In the genomic region with DNA sequence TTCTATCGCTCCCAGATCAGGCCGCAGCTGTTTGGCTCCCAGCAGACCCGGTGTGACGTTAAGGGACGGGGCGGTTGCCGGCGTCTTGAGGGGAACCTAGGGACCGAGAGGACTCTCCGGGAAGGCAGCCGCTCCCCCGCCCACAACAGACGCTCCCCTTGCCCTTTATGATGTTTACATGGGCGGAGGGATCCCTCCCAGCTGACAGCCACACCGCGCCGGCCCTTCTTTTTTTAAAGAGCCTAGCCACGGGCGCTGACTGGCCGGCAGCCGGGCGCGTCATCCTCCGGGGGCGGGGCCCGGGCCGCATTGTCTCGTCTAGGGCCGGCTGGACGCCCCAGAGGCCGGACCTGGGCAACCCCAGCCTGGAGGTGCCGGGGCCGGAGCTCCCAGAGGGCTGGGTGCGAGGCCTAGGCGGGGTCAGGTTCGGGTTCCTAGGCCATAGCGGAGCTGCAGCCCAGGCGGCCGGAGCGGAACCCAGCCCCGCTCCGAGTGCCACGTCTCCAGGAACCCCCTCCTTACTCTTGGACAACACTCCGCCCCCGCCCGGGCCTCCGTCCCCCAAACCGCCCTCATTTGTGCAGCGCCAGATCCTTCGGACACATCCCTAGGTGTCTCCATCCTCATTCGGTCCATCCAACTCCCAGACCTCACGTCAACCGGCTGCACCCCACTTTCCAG, we compare ENCODE assay signal across 9 cellular contexts. TPM values are rescaled to one million over a fixed set of nuclear protein-coding genes. Genes with fewer than 3 reads are reported as not detected.
A peak's percentile ranks its signal among the peaks of the same experiment; 100 is the strongest.
DNase-seq lines count a peak whose midpoint lies in the region; ATAC-seq and TF ChIP-seq lines count a peak whose summit lies in the region.
"Had no signal": no experiment of that assay in that cellular context is flagged by ENCODE, and none has a peak within 500 bp of the region (broad histone marks: within the 10 kb centered on the region; RNA-seq: fewer than 3 reads in every experiment).

Gene PCAT6, plus strand, starts transcription at position 340 of the 681 bp plus-strand sequence.

- ATAC-seq in GM19324 (IDR thresholded peaks at IDR 0.05; ENCODE audit: low FRiP score, unreplicated experiment) (peak; percentile 77), HG03460 (IDR thresholded peaks at IDR 0.05; ENCODE audit: unreplicated experiment) (peak; percentile 77)

- peak in 1 of 2 donors; percentile 55 for TF ChIP-seq RAD21 in liver (IDR thresholded peaks at IDR 0.05)

- H3K36me3 ChIP-seq in BJ (ENCODE audit: control insufficient read depth, insufficient read depth, low read length) (no peaks in the 10 kb centered on the region), liver (ENCODE audit: control insufficient read depth in 4 of 4, insufficient read depth in 3 of 4, low read depth in 1 of 4, low read length in 3 of 4) (no peaks in the 10 kb centered on the region)

- H3K27me3 ChIP-seq in BJ (ENCODE audit: control insufficient read depth, insufficient read depth, low read length) (no peaks in the 10 kb centered on the region), liver (ENCODE audit: control insufficient read depth in 4 of 4, insufficient read depth in 4 of 4, low read length in 3 of 4) (no peaks in the 10 kb centered on the region)

- WGBS in liver: under 1% methylated on average over 53 of the region's 53 CpGs

- TF ChIP-seq CTCF in BJ (IDR thresholded peaks at IDR 0.05; ENCODE audit: insufficient read depth, low read depth, low read length) (no peak), liver (IDR thresholded peaks at IDR 0.05; ENCODE audit: low read depth, low read length, missing input control) (no peak)

- H3K9ac ChIP-seq in liver (ENCODE audit: low read depth in 1 of 2, low read length in 2 of 2): peak within 1 kb of the TSS in 1 of 2 donors; percentile 72

- no peaks in the 10 kb centered on the region for H3K9me3 ChIP-seq in liver (ENCODE audit: control insufficient read depth in 4 of 4, low read length in 3 of 4)

- peak within 1 kb of the TSS; percentile 14 to 57 for H3K27ac ChIP-seq in liver (ENCODE audit: low read depth in 1 of 2, low read length in 2 of 2)

- H3K4me1 ChIP-seq in liver (ENCODE audit: control insufficient read depth in 4 of 4, insufficient read depth in 4 of 4, low read length in 3 of 4): peaks cover 1 to 26% (median 18%) of the 10 kb centered on the region in 4 donors

- POLR2A ChIA-PET in BJ (lab: Charles Lee): interaction anchor here (0.6 kb wide), 1 partner anchor 14 kb away, joined by 3 read pairs; no protein-coding TSS in a partner anchor

- H3K4me3 ChIP-seq in BJ (ENCODE audit: low read depth, low read length) (peak within 1 kb of the TSS; percentile 96), liver (ENCODE audit: low read depth in 1 of 3, low read length in 3 of 3) (peak within 1 kb of the TSS; percentile 78 to 92 (median 86))

- peak; percentile 56 for DNase-seq in BJ (ENCODE audit: low read depth)
- peak; percentile 99 for DNase-seq in NCI-H69 (lab: John Stamatoyannopoulos, UW)
- peak; percentile 82 to 83 for DNase-seq in activated CD4-positive, alpha-beta T cell treated with anti-CD3 and anti-CD28 coated beads, Interleukin-2, amount 50 U/mL, for 4 hours
- peak; percentile 81 to 96 for DNase-seq in dermis microvascular lymphatic vessel endothelial cell (ENCODE audit: low read depth in 2 of 2)
- DNase-seq in stimulated activated CD4-positive, alpha-beta T cell treated with anti-CD3 and anti-CD28 coated beads, Interleukin-2, amount 100 ng/mL, for 48 hours: peak; percentile 80 to 83

- CTCF ChIA-PET in BJ (lab: Yijun Ruan, JAX): interaction anchor here (0.6 to 1.4 kb wide), 5 partner anchors 10 to 669 kb away, joined by 3 read pairs; no protein-coding TSS in a partner anchor

TF ChIP-seq in liver, 16 proteins besides CTCF, POLR2A, EP300 and RAD21:
- TF ChIP-seq FOXA2 (IDR thresholded peaks at IDR 0.05) (no peak), GABPA (IDR thresholded peaks at IDR 0.05 in 1 of 2, conservative IDR thresholded peaks at IDR 0.05 in 1 of 2) (peak in 1 of 2 donors; percentile 49), JUND (IDR thresholded peaks at IDR 0.05) (peak in 1 of 2 donors; percentile 16), ATF3 (IDR thresholded peaks at IDR 0.05) (no peak), MAX (IDR thresholded peaks at IDR 0.05) (peak; percentile 59), ZBTB33 (IDR thresholded peaks at IDR 0.05) (no peak), TAF1 (conservative IDR thresholded peaks at IDR 0.05) (peak; percentile 43), YY1 (IDR thresholded peaks at IDR 0.05) (peak; percentile 75), SP1 (IDR thresholded peaks at IDR 0.05) (peak; percentile 60), NR2F2 (IDR thresholded peaks at IDR 0.05) (peak; percentile 66), FOXA1 (IDR thresholded peaks at IDR 0.05) (no peak), HNF4A (conservative IDR thresholded peaks at IDR 0.05) (peak; percentile 36 to 39), EGR1 (IDR thresholded peaks at IDR 0.05; ENCODE audit: low read depth in 2 of 2) (peak; percentile 27 to 40), RXRA (IDR thresholded peaks at IDR 0.05) (peak; percentile 37 to 38), HNF4G (IDR thresholded peaks at IDR 0.05) (no peak)
- TF ChIP-seq, protein P1, sequence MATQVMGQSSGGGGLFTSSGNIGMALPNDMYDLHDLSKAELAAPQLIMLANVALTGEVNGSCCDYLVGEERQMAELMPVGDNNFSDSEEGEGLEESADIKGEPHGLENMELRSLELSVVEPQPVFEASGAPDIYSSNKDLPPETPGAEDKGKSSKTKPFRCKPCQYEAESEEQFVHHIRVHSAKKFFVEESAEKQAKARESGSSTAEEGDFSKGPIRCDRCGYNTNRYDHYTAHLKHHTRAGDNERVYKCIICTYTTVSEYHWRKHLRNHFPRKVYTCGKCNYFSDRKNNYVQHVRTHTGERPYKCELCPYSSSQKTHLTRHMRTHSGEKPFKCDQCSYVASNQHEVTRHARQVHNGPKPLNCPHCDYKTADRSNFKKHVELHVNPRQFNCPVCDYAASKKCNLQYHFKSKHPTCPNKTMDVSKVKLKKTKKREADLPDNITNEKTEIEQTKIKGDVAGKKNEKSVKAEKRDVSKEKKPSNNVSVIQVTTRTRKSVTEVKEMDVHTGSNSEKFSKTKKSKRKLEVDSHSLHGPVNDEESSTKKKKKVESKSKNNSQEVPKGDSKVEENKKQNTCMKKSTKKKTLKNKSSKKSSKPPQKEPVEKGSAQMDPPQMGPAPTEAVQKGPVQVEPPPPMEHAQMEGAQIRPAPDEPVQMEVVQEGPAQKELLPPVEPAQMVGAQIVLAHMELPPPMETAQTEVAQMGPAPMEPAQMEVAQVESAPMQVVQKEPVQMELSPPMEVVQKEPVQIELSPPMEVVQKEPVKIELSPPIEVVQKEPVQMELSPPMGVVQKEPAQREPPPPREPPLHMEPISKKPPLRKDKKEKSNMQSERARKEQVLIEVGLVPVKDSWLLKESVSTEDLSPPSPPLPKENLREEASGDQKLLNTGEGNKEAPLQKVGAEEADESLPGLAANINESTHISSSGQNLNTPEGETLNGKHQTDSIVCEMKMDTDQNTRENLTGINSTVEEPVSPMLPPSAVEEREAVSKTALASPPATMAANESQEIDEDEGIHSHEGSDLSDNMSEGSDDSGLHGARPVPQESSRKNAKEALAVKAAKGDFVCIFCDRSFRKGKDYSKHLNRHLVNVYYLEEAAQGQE (IDR thresholded peaks at IDR 0.05): peak; percentile 62

RNA-seq across cellular contexts. Expression of gene PCAT6, which starts in this region (rescaled TPM):
- polyA plus RNA-seq in BJ (2011; rRNA removed) (3.2 and 3.3 TPM in 2 replicates), liver (1 to 10 TPM in 1 of 2 donors, under 1 TPM in 1; 0.23 to 1.2 TPM)
- polyA minus RNA-seq in BJ (2011; rRNA and poly(A)+ RNA removed): 2.4 and 3.3 TPM in 2 replicates
- total RNA-seq in dermis microvascular lymphatic vessel endothelial cell (0.13 and 0.25 TPM in 2 replicates), liver (not detected)
- total RNA-seq: T-helper 2 cell treated with Interferon-gamma antibody and Interleukin-4, amounts not matched to agents 100 ng/mL and 5 ng/mL, for 36 hours had no signal

Comparison
In these comparisons a context has a peak if more than half of its experiments do, and no peak if none do; other contexts are left out.
1. Peak in every context shown above with its lines: DNase-seq, ATAC-seq, H3K4me3 ChIP-seq and H3K27ac ChIP-seq.
2. Peak in DNase-seq in dermis microvascular lymphatic vessel endothelial cell; RNA of the gene not detected or under 1 TPM.